7 cellular contexts compared by ENCODE assay signal in the genomic region with DNA sequence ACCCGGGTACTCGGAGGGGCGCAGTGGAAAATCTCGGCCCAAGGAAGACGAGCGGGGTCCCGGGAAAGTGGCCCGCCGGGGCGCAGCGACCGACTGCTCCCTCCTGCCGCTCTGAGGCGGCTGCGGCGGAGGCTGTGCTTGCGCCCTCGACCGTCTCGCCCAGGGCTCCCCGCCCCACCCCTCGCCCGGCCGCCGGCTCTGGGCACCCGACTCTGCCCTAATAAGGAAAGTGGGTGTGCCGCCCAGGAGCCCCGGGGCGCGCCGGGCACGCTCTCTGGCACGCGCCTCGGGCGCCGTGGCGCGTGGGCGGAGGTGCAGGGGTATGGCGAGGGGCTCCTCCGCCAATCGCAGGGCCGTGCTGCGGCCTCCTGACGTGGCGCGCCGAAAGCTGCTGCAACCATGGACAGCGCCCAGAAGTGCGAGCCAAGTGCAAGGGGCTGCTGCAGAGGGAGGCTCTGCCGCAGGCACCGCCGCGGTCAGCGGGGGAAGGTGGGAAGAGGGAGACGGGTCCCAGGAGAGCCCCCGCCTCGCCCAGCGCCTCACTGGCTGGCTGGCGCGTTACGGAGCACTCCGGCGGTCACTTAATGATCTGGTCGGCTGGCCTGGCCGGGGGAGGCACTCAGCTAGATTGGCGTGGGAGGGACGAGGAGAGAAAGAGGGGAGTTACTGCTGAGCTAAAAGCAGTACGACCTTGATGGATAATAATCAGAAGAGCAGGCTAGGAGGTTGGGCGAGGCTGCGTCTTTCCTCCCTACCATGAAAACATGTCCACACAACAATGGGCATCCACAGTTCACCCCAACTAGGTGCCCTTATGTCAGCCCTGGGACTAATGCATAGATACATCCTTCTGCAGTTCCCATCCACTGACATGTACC. TPM values are rescaled to one million over a fixed set of nuclear protein-coding genes. Genes with fewer than 3 reads are reported as not detected.
DNase-seq lines count a peak whose midpoint lies in the region; ATAC-seq and TF ChIP-seq lines count a peak whose summit lies in the region.

A gene with protein sequence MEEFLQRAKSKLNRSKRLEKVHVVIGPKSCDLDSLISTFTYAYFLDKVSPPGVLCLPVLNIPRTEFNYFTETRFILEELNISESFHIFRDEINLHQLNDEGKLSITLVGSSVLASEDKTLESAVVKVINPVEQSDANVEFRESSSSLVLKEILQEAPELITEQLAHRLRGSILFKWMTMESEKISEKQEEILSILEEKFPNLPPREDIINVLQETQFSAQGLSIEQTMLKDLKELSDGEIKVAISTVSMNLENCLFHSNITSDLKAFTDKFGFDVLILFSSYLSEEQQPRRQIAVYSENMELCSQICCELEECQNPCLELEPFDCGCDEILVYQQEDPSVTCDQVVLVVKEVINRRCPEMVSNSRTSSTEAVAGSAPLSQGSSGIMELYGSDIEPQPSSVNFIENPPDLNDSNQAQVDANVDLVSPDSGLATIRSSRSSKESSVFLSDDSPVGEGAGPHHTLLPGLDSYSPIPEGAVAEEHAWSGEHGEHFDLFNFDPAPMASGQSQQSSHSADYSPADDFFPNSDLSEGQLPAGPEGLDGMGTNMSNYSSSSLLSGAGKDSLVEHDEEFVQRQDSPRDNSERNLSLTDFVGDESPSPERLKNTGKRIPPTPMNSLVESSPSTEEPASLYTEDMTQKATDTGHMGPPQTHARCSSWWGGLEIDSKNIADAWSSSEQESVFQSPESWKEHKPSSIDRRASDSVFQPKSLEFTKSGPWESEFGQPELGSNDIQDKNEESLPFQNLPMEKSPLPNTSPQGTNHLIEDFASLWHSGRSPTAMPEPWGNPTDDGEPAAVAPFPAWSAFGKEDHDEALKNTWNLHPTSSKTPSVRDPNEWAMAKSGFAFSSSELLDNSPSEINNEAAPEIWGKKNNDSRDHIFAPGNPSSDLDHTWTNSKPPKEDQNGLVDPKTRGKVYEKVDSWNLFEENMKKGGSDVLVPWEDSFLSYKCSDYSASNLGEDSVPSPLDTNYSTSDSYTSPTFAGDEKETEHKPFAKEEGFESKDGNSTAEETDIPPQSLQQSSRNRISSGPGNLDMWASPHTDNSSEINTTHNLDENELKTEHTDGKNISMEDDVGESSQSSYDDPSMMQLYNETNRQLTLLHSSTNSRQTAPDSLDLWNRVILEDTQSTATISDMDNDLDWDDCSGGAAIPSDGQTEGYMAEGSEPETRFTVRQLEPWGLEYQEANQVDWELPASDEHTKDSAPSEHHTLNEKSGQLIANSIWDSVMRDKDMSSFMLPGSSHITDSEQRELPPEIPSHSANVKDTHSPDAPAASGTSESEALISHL (N-terminal part only) (minus strand): TSS at position 131 of the 878 bp plus-strand sequence. CDS start 151 bp downstream, outside the sequence.

- H3K36me3 ChIP-seq in esophagus squamous epithelium (no peaks in the 10 kb centered on the region), mucosa of descending colon (ENCODE audit: low read depth) (no peaks in the 10 kb centered on the region), tibial artery (no peaks in the 10 kb centered on the region)

- WGBS in esophagus squamous epithelium, 2 donors, result 2 to 4% methylated on average over 6 to 7 of the region's 72 CpGs

- H3K4me3 ChIP-seq in esophagus squamous epithelium (peak within 1 kb of the TSS; percentile 20 to 64 (median 44)), mucosa of descending colon (peak within 1 kb of the TSS; percentile 2), tibial artery (peak within 1 kb of the TSS; percentile 71 to 83)

- no peaks in the 10 kb centered on the region for H3K9me3 ChIP-seq in esophagus squamous epithelium
- H3K9me3 ChIP-seq in mucosa of descending colon, result no peaks in the 10 kb centered on the region
- no peaks in the 10 kb centered on the region for H3K9me3 ChIP-seq in tibial artery

- peak within 1 kb of the TSS in 3 of 4 donors; percentile 66 to 76 (median 75) for H3K27ac ChIP-seq in esophagus squamous epithelium
- H3K27ac ChIP-seq in tibial artery, result peak within 1 kb of the TSS; percentile 74 to 86

- H3K4me1 ChIP-seq in esophagus squamous epithelium (peaks cover 3 to 17% (median 7%) of the 10 kb centered on the region in 3 donors), mucosa of descending colon (ENCODE audit: low read depth) (peaks cover 10% of the 10 kb centered on the region), tibial artery (peaks cover 0 to 40% (median 18%) of the 10 kb centered on the region in 4 donors)

- intact Hi-C loops in esophagus squamous epithelium (cut with DNase I), result no loop called here
- intact Hi-C loops in mucosa of descending colon (cut with DNase I, micrococcal nuclease), result no loop called here
- intact Hi-C loops in tibial artery (cut with DNase I; ENCODE audit: low total_unique reads), result loop anchor here (5.0 kb wide), 1 partner anchor 89 kb away; no protein-coding TSS in a partner anchor

- TF ChIP-seq CTCF in esophagus squamous epithelium (IDR thresholded peaks at IDR 0.05) (no peak), mucosa of descending colon (IDR thresholded peaks at IDR 0.05) (no peak), tibial artery (IDR thresholded peaks at IDR 0.05) (peak in 1 of 2 experiments; percentile 18)

- DNase-seq in LoVo (ENCODE audit: low spot score) (peak; percentile 58), T1000 (lab: John Stamatoyannopoulos, UW) (peak; percentile 88), esophagus squamous epithelium (lab: John Stamatoyannopoulos, UW) (no peak), mucosa of descending colon (peak; percentile 82 to 90 (median 87)), tibial artery (peak; percentile 64 to 93)

- TF ChIP-seq POLR2A in esophagus squamous epithelium (IDR thresholded peaks at IDR 0.05), result peak in 2 of 4 donors; percentile 57 to 72

- peak; percentile 83 for ATAC-seq in GM18511 (IDR thresholded peaks at IDR 0.05; ENCODE audit: unreplicated experiment)
- peak; percentile 89 for ATAC-seq in mucosa of descending colon
- ATAC-seq in GM21447 (IDR thresholded peaks at IDR 0.05; ENCODE audit: unreplicated experiment), result no peak

- H3K27me3 ChIP-seq in esophagus squamous epithelium, result peaks cover 0 to 74% (median 0%) of the 10 kb centered on the region in 4 donors
- no peaks in the 10 kb centered on the region for H3K27me3 ChIP-seq in tibial artery

RNA-seq across cellular contexts. Expression of the gene that starts here (rescaled TPM):
- total RNA-seq in esophagus squamous epithelium, result 100 to 1,000 TPM in 1 of 4 donors, 10 to 100 TPM in 2, 1 to 10 TPM in 1; 9.9 to 126 (median 26.7) TPM
- 100 to 1,000 TPM in 1 of 3 donors, 10 to 100 TPM in 2; 48.2 to 437 (median 62.4) TPM for total RNA-seq in mucosa of descending colon

Comparison
In these comparisons a context has a peak if more than half of its experiments do, and no peak if none do; other contexts are left out.
1. H3K4me3 ChIP-seq: peak in every context shown above with its lines; median percentile 77 in tibial artery; 44 in esophagus squamous epithelium; 2 in mucosa of descending colon.